Comparison of ENCODE assay signal across 21 cellular contexts in the genomic region with DNA sequence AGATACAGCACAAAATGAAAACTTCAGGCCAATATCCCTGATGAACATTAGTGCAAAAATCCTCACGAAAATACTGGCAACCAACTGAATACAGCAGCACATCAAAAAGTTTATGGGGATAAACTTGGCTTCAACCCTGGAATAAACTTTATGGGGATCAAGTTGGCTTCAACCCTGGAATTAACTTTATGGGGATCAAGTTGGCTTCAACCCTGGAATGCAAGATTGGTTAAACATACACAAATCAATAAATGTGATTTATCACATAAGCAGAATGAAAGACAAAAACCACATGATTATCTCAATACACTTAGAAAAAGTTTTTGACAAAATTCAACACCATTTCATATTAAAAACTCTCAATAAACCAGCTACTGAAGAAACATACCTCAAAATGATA.
DNase-seq lines count a peak whose midpoint lies in the region; ATAC-seq, FAIRE-seq and TF ChIP-seq lines count a peak whose summit lies in the region.
"Had no signal": no experiment of that assay in that cellular context is flagged by ENCODE, and none has a peak within 500 bp of the region (broad histone marks: within the 10 kb centered on the region; RNA-seq: fewer than 3 reads in every experiment).

No MANE protein-coding gene starts in this region.

- H3K9me3 ChIP-seq in A549 = peaks cover 72% of the 10 kb centered on the region
- H3K9me3 ChIP-seq: BE2C had no signal

- POLR2A ChIA-PET in A549 (lab: Yijun Ruan, JAX) = no interaction called here

- peak; percentile 56 for FAIRE-seq in A549 (lab: Jason Lieb, UNC)
- FAIRE-seq: D721Med, G401.6, GM12891, GM19239 had no signal

- TF ChIP-seq CTCF in A549 (IDR thresholded peaks at IDR 0.05) (no peak), fibroblast of villous mesenchyme (IDR thresholded peaks at IDR 0.05; ENCODE audit: insufficient read depth, low read depth, low read length) (no peak)

- no peak for TF ChIP-seq RAD21 in A549 (conservative IDR thresholded peaks at IDR 0.05 in 1 of 2, IDR thresholded peaks at IDR 0.05 in 1 of 2)

- TF ChIP-seq POLR2A in A549 (IDR thresholded peaks at IDR 0.05; ENCODE audit: low read length) = no peak

- peaks cover 13% of the 10 kb centered on the region for H3K4me1 ChIP-seq in A549
- H3K4me1 ChIP-seq: BE2C had no signal

- no peak overlapping the region for H3K27ac ChIP-seq in A549
- H3K27ac ChIP-seq: 22Rv1, BLaER1 had no signal

- no peak overlapping the region for H3K4me2 ChIP-seq in A549
- H3K4me2 ChIP-seq: BLaER1 had no signal

- CTCF ChIA-PET in A549 (lab: Yijun Ruan, JAX) = interaction anchor here (16.9 kb wide), 1 partner anchor 419 kb away, joined by 345 read pairs; no protein-coding TSS in a partner anchor

- DNase-seq in A549 (ENCODE audit: low read depth in 1 of 2, low spot score in 1 of 2) (no peak), HT-29 (ENCODE audit: low spot score) (peak; percentile 45), fibroblast of villous mesenchyme (ENCODE audit: low read depth) (peak; percentile 44), NCI-H345 (lab: John Stamatoyannopoulos, UW) (no peak), NCI-H446 treated with DMSO at 0.1 percent for 48 hours (lab: John Stamatoyannopoulos, UW) (no peak), D341Med (ENCODE audit: low spot score) (no peak)
- DNase-seq: ACHN; BE2C; C1 segment of cervical spinal cord; CD4-positive, alpha-beta memory T cell; CD4-positive, CD25-positive, alpha-beta regulatory T cell; CD8-positive, alpha-beta memory T cell; COR-L47; DMS79 treated with DMSO at 0.1 percent for 48 hours; GF-D8 had no signal

- TF ChIP-seq EP300 in A549 (IDR thresholded peaks at IDR 0.05) = no peak

- WGBS in A549 (ENCODE audit: missing lambda C conversion rate) = 90% methylated on average over 1 of the region's 1 CpG

- no peak for ATAC-seq in A549

- H3K4me3 ChIP-seq in A549 (no peak overlapping the region), fibroblast of villous mesenchyme (ENCODE audit: low read depth, low read length) (no peak overlapping the region)
- H3K4me3 ChIP-seq: BLaER1 had no signal

TF ChIP-seq in A549, 52 proteins besides CTCF, POLR2A, EP300 and RAD21:
- no peak for TF ChIP-seq HOXA7 (CRISPR knock-in tag; IDR thresholded peaks at IDR 0.05)
- TF ChIP-seq RNF2 (IDR thresholded peaks at IDR 0.05; ENCODE audit: borderline replicate concordance, low read depth) = no peak
- TF ChIP-seq, protein P1, sequence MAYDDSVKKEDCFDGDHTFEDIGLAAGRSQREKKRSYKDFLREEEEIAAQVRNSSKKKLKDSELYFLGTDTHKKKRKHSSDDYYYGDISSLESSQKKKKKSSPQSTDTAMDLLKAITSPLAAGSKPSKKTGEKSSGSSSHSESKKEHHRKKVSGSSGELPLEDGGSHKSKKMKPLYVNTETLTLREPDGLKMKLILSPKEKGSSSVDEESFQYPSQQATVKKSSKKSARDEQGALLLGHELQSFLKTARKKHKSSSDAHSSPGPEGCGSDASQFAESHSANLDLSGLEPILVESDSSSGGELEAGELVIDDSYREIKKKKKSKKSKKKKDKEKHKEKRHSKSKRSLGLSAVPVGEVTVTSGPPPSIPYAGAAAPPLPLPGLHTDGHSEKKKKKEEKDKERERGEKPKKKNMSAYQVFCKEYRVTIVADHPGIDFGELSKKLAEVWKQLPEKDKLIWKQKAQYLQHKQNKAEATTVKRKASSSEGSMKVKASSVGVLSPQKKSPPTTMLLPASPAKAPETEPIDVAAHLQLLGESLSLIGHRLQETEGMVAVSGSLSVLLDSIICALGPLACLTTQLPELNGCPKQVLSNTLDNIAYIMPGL (CRISPR knock-in tag; IDR thresholded peaks at IDR 0.05; ENCODE audit: borderline replicate concordance) = no peak
- TF ChIP-seq, protein P2, sequence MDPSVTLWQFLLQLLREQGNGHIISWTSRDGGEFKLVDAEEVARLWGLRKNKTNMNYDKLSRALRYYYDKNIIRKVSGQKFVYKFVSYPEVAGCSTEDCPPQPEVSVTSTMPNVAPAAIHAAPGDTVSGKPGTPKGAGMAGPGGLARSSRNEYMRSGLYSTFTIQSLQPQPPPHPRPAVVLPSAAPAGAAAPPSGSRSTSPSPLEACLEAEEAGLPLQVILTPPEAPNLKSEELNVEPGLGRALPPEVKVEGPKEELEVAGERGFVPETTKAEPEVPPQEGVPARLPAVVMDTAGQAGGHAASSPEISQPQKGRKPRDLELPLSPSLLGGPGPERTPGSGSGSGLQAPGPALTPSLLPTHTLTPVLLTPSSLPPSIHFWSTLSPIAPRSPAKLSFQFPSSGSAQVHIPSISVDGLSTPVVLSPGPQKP (IDR thresholded peaks at IDR 0.05; ENCODE audit: low read depth, low read length) = no peak
- no peak for TF ChIP-seq MAZ (IDR thresholded peaks at IDR 0.05; ENCODE audit: borderline replicate concordance, low read depth, low read length)
- no peak for TF ChIP-seq PHF8 (IDR thresholded peaks at IDR 0.05; ENCODE audit: borderline replicate concordance, low read depth)
- no peak for TF ChIP-seq SMC3 (IDR thresholded peaks at IDR 0.05)
- no peak for TF ChIP-seq TFCP2L1 (CRISPR knock-in tag; IDR thresholded peaks at IDR 0.05)
- no peak for TF ChIP-seq ZC3H11A (IDR thresholded peaks at IDR 0.05)
- no peak for TF ChIP-seq MYC (IDR thresholded peaks at IDR 0.05; ENCODE audit: borderline replicate concordance, low read length)
- no peak for TF ChIP-seq FOSB (CRISPR knock-in tag; IDR thresholded peaks at IDR 0.05)
- TF ChIP-seq, protein P3, sequence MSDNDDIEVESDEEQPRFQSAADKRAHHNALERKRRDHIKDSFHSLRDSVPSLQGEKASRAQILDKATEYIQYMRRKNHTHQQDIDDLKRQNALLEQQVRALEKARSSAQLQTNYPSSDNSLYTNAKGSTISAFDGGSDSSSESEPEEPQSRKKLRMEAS (IDR thresholded peaks at IDR 0.05) = no peak
- TF ChIP-seq ZFP36 (IDR thresholded peaks at IDR 0.05; ENCODE audit: borderline replicate concordance, partially characterized antibody) = no peak
- no peak for TF ChIP-seq JUN (IDR thresholded peaks at IDR 0.05)
- TF ChIP-seq HDAC2 (IDR thresholded peaks at IDR 0.05) = no peak

Comparison
In these comparisons a context has a peak if more than half of its experiments do, and no peak if none do; other contexts are left out.
1. DNase-seq: peak in HT-29 (single experiment) and fibroblast of villous mesenchyme (single experiment); none in A549 (0 of 2), NCI-H345 (single experiment), NCI-H446 treated with DMSO at 0.1 percent for 48 hours (single experiment) and D341Med (single experiment).